22 cellular contexts compared by ENCODE assay signal in the genomic region with DNA sequence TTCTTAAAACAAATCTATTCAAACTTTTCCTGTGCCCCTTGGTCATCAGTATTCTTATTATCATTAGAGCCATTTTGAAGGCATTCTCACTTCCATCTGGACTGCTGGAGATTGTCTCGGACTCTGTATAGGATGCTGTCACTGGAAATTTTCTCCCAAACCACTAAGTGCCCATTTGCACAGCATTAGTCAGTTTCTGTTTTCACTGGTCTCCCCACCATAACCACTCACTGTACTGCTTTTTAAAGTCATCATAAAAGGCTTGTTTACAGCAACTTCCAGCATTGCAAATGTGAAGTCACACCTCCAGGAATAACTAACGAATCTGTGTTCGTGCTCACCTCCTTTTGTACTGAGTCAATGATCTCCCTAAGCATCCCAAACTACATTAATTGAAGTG.
"Had no signal": no experiment of that assay in that cellular context is flagged by ENCODE, and none has a peak within 500 bp of the region (broad histone marks: within the 10 kb centered on the region; RNA-seq: fewer than 3 reads in every experiment).

No MANE protein-coding gene starts in this region.

- ATAC-seq: activated CD4-positive, CD25-positive, alpha-beta regulatory T cell treated with anti-CD3 and anti-CD28 coated beads, Interleukin-2, amount 50 U/mL, for 24 hours; activated CD8-positive, alpha-beta T cell treated with anti-CD3 and anti-CD28 coated beads, Interleukin-2, amount 10 ng/mL, durations not matched to agents 7 days and 5 days; left ventricle myocardium superior; right cardiac atrium; stimulated activated naive CD8-positive, alpha-beta T cell treated with anti-CD3 and anti-CD28 coated beads, Interleukin-15, amount 100 ng/mL, for 72 hours had no signal

- H3K27ac Mint-ChIP-seq: activated CD4-positive, alpha-beta T cell treated with anti-CD3 and anti-CD28 coated beads, Interleukin-2, amount 10 ng/mL, durations not matched to agents 7 days and 5 days; activated CD8-positive, alpha-beta T cell treated with anti-CD3 and anti-CD28 coated beads, Interleukin-2, amount 10 ng/mL, durations not matched to agents 7 days and 5 days; activated naive CD4-positive, alpha-beta T cell treated with anti-CD3 and anti-CD28 coated beads for 36 hours; activated T-cell treated with anti-CD3 and anti-CD28 coated beads, Interleukin-2, amount 50 U/mL, for 24 hours; activated T-helper 2 cell treated with anti-CD3 and anti-CD28 coated beads, Interferon-gamma antibody, Interleukin-2, Interleukin-4, amounts not matched to agents 10 μg/mL and 5 μg/mL and 100 μg/mL, durations not matched to agents 14 hours and 24 hours and 36 hours; immature natural killer cell; naive B cell; stimulated activated naive CD8-positive, alpha-beta T cell treated with anti-CD3 and anti-CD28 coated beads, Interleukin-15, amount 100 ng/mL, for 72 hours had no signal

- H3K4me3 ChIP-seq: prostate gland, skin epidermis, suprapubic skin, transverse colon, vagina had no signal

- H3K27ac ChIP-seq: prostate gland, suprapubic skin, transverse colon, vagina had no signal

- H3K9me3 ChIP-seq: prostate gland, suprapubic skin, transverse colon, vagina had no signal

- H3K4me3 Mint-ChIP-seq: activated CD4-positive, alpha-beta T cell treated with anti-CD3 and anti-CD28 coated beads, Interleukin-2, amount 10 ng/mL, durations not matched to agents 7 days and 5 days; activated CD8-positive, alpha-beta T cell treated with anti-CD3 and anti-CD28 coated beads, Interleukin-2, amount 10 ng/mL, durations not matched to agents 7 days and 5 days; activated naive CD4-positive, alpha-beta T cell treated with anti-CD3 and anti-CD28 coated beads for 36 hours; activated T-cell treated with anti-CD3 and anti-CD28 coated beads, Interleukin-2, amount 50 U/mL, for 24 hours; immature natural killer cell; naive B cell; neural crest cell; stimulated activated naive CD8-positive, alpha-beta T cell treated with anti-CD3 and anti-CD28 coated beads, Interleukin-15, amount 100 ng/mL, for 72 hours had no signal

- H3K36me3 ChIP-seq: prostate gland, suprapubic skin, transverse colon, vagina had no signal

- H3K9me3 Mint-ChIP-seq: activated CD4-positive, alpha-beta T cell treated with anti-CD3 and anti-CD28 coated beads, Interleukin-2, amount 10 ng/mL, durations not matched to agents 7 days and 5 days; activated naive CD4-positive, alpha-beta T cell treated with anti-CD3 and anti-CD28 coated beads for 36 hours; activated T-cell treated with anti-CD3 and anti-CD28 coated beads, Interleukin-2, amount 50 U/mL, for 24 hours; activated T-helper 2 cell treated with anti-CD3 and anti-CD28 coated beads, Interferon-gamma antibody, Interleukin-2, Interleukin-4, amounts not matched to agents 10 μg/mL and 5 μg/mL and 100 μg/mL, durations not matched to agents 14 hours and 24 hours and 36 hours; immature natural killer cell; naive B cell; neural crest cell had no signal

- DNase-seq: activated CD4-positive, alpha-beta T cell treated with anti-CD3 and anti-CD28 coated beads, Interleukin-2, amount 10 ng/mL, durations not matched to agents 7 days and 5 days; activated CD8-positive, alpha-beta T cell treated with anti-CD3 and anti-CD28 coated beads, Interleukin-2, amount 10 ng/mL, durations not matched to agents 7 days and 5 days; activated naive CD4-positive, alpha-beta T cell treated with anti-CD3 and anti-CD28 coated beads for 36 hours; activated T-cell treated with anti-CD3 and anti-CD28 coated beads, Interleukin-2, amount 50 U/mL, for 24 hours; cerebellar nuclear complex; cortex of kidney; effector CD4-positive, alpha-beta T cell; immature natural killer cell; left ventricle myocardium superior; naive B cell; right cardiac atrium; stimulated activated CD4-positive, alpha-beta T cell treated with anti-CD3 and anti-CD28 coated beads, Interleukin-15, amount 100 ng/mL, for 24 hours; stimulated activated CD4-positive, alpha-beta T cell treated with anti-CD3 and anti-CD28 coated beads, Interleukin-2, amount 100 ng/mL, for 48 hours; stimulated activated naive CD8-positive, alpha-beta T cell treated with anti-CD3 and anti-CD28 coated beads, Interleukin-15, amount 100 ng/mL, for 72 hours; transverse colon had no signal

- H3K4me1 ChIP-seq: prostate gland, transverse colon, vagina had no signal

- H3K27me3 ChIP-seq: suprapubic skin, transverse colon, vagina had no signal

- H3K36me3 Mint-ChIP-seq: immature natural killer cell had no signal

- H3K27me3 Mint-ChIP-seq: activated CD4-positive, alpha-beta T cell treated with anti-CD3 and anti-CD28 coated beads, Interleukin-2, amount 10 ng/mL, durations not matched to agents 7 days and 5 days; activated T-cell treated with anti-CD3 and anti-CD28 coated beads, Interleukin-2, amount 50 U/mL, for 24 hours; naive B cell; stimulated activated naive CD8-positive, alpha-beta T cell treated with anti-CD3 and anti-CD28 coated beads, Interleukin-15, amount 100 ng/mL, for 72 hours had no signal

- H3K4me1 Mint-ChIP-seq: immature natural killer cell, neural crest cell had no signal
